Comparison of ENCODE assay signal across 1 cellular context in genomic region chr15:71109130-71109529, GRCh38.
A peak's percentile ranks its signal among the peaks of the same experiment; 100 is the strongest.
TF ChIP-seq lines count a peak whose summit lies in the region.

No MANE protein-coding gene starts in this region.

TF ChIP-seq in IMR-90, 13 proteins besides CTCF, POLR2A, EP300 and RAD21:
- TF ChIP-seq RFX5 (IDR thresholded peaks at IDR 0.05; ENCODE audit: low read depth, low read length) (no peak), SMC3 (IDR thresholded peaks at IDR 0.05; ENCODE audit: low read depth, low read length) (peak; percentile 64)
